35 cellular contexts compared by ENCODE assay signal in genomic region chr3:107193114-107193513, GRCh38.
"Had no signal": no experiment of that assay in that cellular context is flagged by ENCODE, and none has a peak within 500 bp of the region (broad histone marks: within the 10 kb centered on the region; RNA-seq: fewer than 3 reads in every experiment).

No MANE protein-coding gene starts in this region.

- H3K4me3 ChIP-seq: breast epithelium, cardiac muscle cell, colonic mucosa, dorsolateral prefrontal cortex, gastroesophageal sphincter, heart right ventricle had no signal

- H3K27ac ChIP-seq: breast epithelium, cardiac muscle cell, colonic mucosa, dorsolateral prefrontal cortex, gastroesophageal sphincter, heart right ventricle, WERI-Rb-1 had no signal

- H3K4me1 Mint-ChIP-seq: activated B cell treated with CpG ODN at 0.5 μM for 24 hours; activated naive CD4-positive, alpha-beta T cell treated with anti-CD3 and anti-CD28 coated beads, Interleukin-2, amount 10 ng/mL, durations not matched to agents 7 days and 5 days; activated naive CD8-positive, alpha-beta T cell treated with anti-CD3 and anti-CD28 coated beads, Interleukin-2, amount 10 ng/mL, durations not matched to agents 7 days and 5 days; endodermal cell; T-helper 17 cell had no signal

- H3K27me3 Mint-ChIP-seq: activated naive CD4-positive, alpha-beta T cell treated with anti-CD3 and anti-CD28 coated beads, Interleukin-2, amount 10 ng/mL, durations not matched to agents 7 days and 5 days; brain; dendritic cell treated with granulocyte-macrophage colony-stimulating factor and Interleukin-4, amounts not matched to agents 40 ng/mL and 50 ng/mL, for 4 days had no signal

- H3K36me3 ChIP-seq: breast epithelium, cardiac muscle cell, colonic mucosa, gastroesophageal sphincter, heart right ventricle, WERI-Rb-1 had no signal

- H3K4me3 Mint-ChIP-seq: activated B cell treated with CpG ODN at 0.5 μM for 24 hours; activated CD8-positive, alpha-beta T cell treated with anti-CD3 and anti-CD28 coated beads for 36 hours; activated naive CD4-positive, alpha-beta T cell treated with anti-CD3 and anti-CD28 coated beads, Interleukin-2, amount 10 ng/mL, durations not matched to agents 7 days and 5 days; activated naive CD8-positive, alpha-beta T cell treated with anti-CD3 and anti-CD28 coated beads, Interleukin-2, amount 10 ng/mL, durations not matched to agents 7 days and 5 days; activated T-helper 1 cell treated with anti-CD3 and anti-CD28 coated beads, Interleukin-12 subunit alpha, Interleukin-12 subunit beta, Interleukin-2, Interleukin-4 antibody, amounts not matched to agents 30 ng/mL and 10 ng/mL and 1 ng/mL, durations not matched to agents 14 hours and 24 hours and 36 hours; brain; dendritic cell treated with granulocyte-macrophage colony-stimulating factor and Interleukin-4, amounts not matched to agents 40 ng/mL and 50 ng/mL, for 4 days; endodermal cell; T-helper 17 cell; T-helper 2 cell treated with Interferon-gamma antibody and Interleukin-4, amounts not matched to agents 5 μg/mL and 100 μg/mL, for 36 hours had no signal

- H3K9me3 Mint-ChIP-seq: activated B cell treated with CpG ODN at 0.5 μM for 24 hours; activated CD8-positive, alpha-beta T cell treated with anti-CD3 and anti-CD28 coated beads for 36 hours; activated naive CD4-positive, alpha-beta T cell treated with anti-CD3 and anti-CD28 coated beads, Interleukin-2, amount 10 ng/mL, durations not matched to agents 7 days and 5 days; activated naive CD4-positive, alpha-beta T cell treated with anti-CD3 and anti-CD28 coated beads, Interleukin-2, amount 50 U/mL, for 72 hours; activated naive CD8-positive, alpha-beta T cell treated with anti-CD3 and anti-CD28 coated beads, Interleukin-2, amount 10 ng/mL, durations not matched to agents 7 days and 5 days; activated T-helper 1 cell treated with anti-CD3 and anti-CD28 coated beads, Interleukin-12 subunit alpha, Interleukin-12 subunit beta, Interleukin-2, Interleukin-4 antibody, amounts not matched to agents 30 ng/mL and 10 ng/mL and 1 ng/mL, durations not matched to agents 14 hours and 24 hours and 36 hours; activated T-helper 2 cell treated with anti-CD3 and anti-CD28 coated beads, Interferon-gamma antibody, Interleukin-2, Interleukin-4, amounts not matched to agents 10 μg/mL and 5 μg/mL and 100 μg/mL, durations not matched to agents 14 hours and 24 hours and 36 hours; brain; endodermal cell; T-helper 2 cell treated with Interferon-gamma antibody and Interleukin-4, amounts not matched to agents 5 μg/mL and 100 μg/mL, for 36 hours had no signal

- H3K9me3 ChIP-seq: breast epithelium, colonic mucosa, gastroesophageal sphincter, heart right ventricle had no signal

- H3K4me1 ChIP-seq: breast epithelium, colonic mucosa had no signal

- H3K27me3 ChIP-seq: breast epithelium, cardiac muscle cell, colonic mucosa, dorsolateral prefrontal cortex, gastroesophageal sphincter, heart right ventricle had no signal

- ATAC-seq: activated CD4-positive, CD25-positive, alpha-beta regulatory T cell treated with anti-CD3 and anti-CD28 coated beads, Interleukin-2, amount 50 U/mL, for 24 hours; activated CD8-positive, alpha-beta T cell treated with anti-CD3 and anti-CD28 coated beads for 36 hours; activated naive CD4-positive, alpha-beta T cell treated with anti-CD3 and anti-CD28 coated beads, Interleukin-2, amount 50 U/mL, for 72 hours; esophagus mucosa; gastroesophageal sphincter; heart right ventricle; T-helper 17 cell had no signal

- DNase-seq: activated B cell treated with CpG ODN at 0.5 μM for 24 hours; activated CD4-positive, alpha-beta T cell treated with anti-CD3 and anti-CD28 coated beads for 48 hours; activated CD4-positive, alpha-beta T cell treated with anti-CD3 and anti-CD28 coated beads, Interleukin-2, amount 50 U/mL, for 1 hour; activated CD4-positive, alpha-beta T cell treated with anti-CD3 and anti-CD28 coated beads, Interleukin-2, amount 50 U/mL, for 48 hours; activated CD8-positive, alpha-beta memory T cell treated with anti-CD3 and anti-CD28 coated beads for 24 hours; activated CD8-positive, alpha-beta T cell treated with anti-CD3 and anti-CD28 coated beads for 36 hours; activated effector memory CD4-positive, alpha-beta T cell treated with anti-CD3 and anti-CD28 coated beads, Interleukin-2, amount 50 U/mL, for 16 hours; activated naive CD4-positive, alpha-beta T cell treated with anti-CD3 and anti-CD28 coated beads, Interleukin-2, amount 10 ng/mL, durations not matched to agents 7 days and 5 days; activated naive CD8-positive, alpha-beta T cell treated with anti-CD3 and anti-CD28 coated beads, Interleukin-2, amount 10 ng/mL, durations not matched to agents 7 days and 5 days; activated T-cell treated with anti-CD3 and anti-CD28 coated beads, Interleukin-2, amount 50 U/mL, for 48 hours; amniotic stem cell; aorta; central memory CD4-positive, alpha-beta T cell; cerebellar nuclear complex; colonic mucosa; dorsolateral prefrontal cortex; effector memory CD4-positive, alpha-beta T cell; endodermal cell; foreskin melanocyte; heart right ventricle; T-helper 1 cell; T-helper 17 cell; T1000; WERI-Rb-1 had no signal

- H3K36me3 Mint-ChIP-seq: activated naive CD4-positive, alpha-beta T cell treated with anti-CD3 and anti-CD28 coated beads, Interleukin-2, amount 10 ng/mL, durations not matched to agents 7 days and 5 days; activated naive CD4-positive, alpha-beta T cell treated with anti-CD3 and anti-CD28 coated beads, Interleukin-2, amount 50 U/mL, for 72 hours; activated naive CD8-positive, alpha-beta T cell treated with anti-CD3 and anti-CD28 coated beads, Interleukin-2, amount 10 ng/mL, durations not matched to agents 7 days and 5 days; brain had no signal
